Comparison of ENCODE assay signal across 17 cellular contexts in genomic region chr14:105120056-105120455, GRCh38.
"Had no signal": no experiment of that assay in that cellular context is flagged by ENCODE, and none has a peak within 500 bp of the region (broad histone marks: within the 10 kb centered on the region; RNA-seq: fewer than 3 reads in every experiment).

No MANE protein-coding gene starts in this region.

- H3K79me2 ChIP-seq: parathyroid adenoma had no signal

- DNase-seq: activated CD4-positive, alpha-beta T cell treated with anti-CD3 and anti-CD28 coated beads for 1 hour; activated CD4-positive, alpha-beta T cell treated with anti-CD3 and anti-CD28 coated beads, Interleukin-2, amount 50 U/mL, for 4 hours; activated naive CD4-positive, alpha-beta T cell; activated naive CD8-positive, alpha-beta T cell treated with anti-CD3 and anti-CD28 coated beads for 36 hours; amygdala; central memory CD4-positive, alpha-beta T cell; erythroblast; mesendoderm; natural killer cell; stimulated activated naive B cell treated with anti-CD40 and anti-IgM and Interleukin-4, amounts not matched to agents 10 μg/mL and 1 μg/mL and 100 μg/mL, for 72 hours; SW 1271; T-helper 2 cell; WERI-Rb-1 had no signal

- H3K4me3 ChIP-seq: thoracic aorta had no signal

- H2AFZ ChIP-seq: parathyroid adenoma had no signal

- ATAC-seq: activated T-helper 17 cell treated with anti-CD3 and anti-CD28 coated beads, Interleukin-2, amount 50 U/mL, for 72 hours; natural killer cell; stimulated activated naive B cell treated with anti-CD40 and anti-IgM and Interleukin-4, amounts not matched to agents 10 μg/mL and 1 μg/mL and 100 μg/mL, for 72 hours had no signal

- FAIRE-seq: colon had no signal

- H3K36me3 ChIP-seq: thoracic aorta, WERI-Rb-1 had no signal

- H3K27ac ChIP-seq: parathyroid adenoma, thoracic aorta, WERI-Rb-1 had no signal

- H3K4me1 ChIP-seq: parathyroid adenoma had no signal
